Comparison of ENCODE assay signal across 8 cellular contexts in genomic region chr18:46250084-46250811, GRCh38.
A peak's percentile ranks its signal among the peaks of the same experiment; 100 is the strongest.
DNase-seq lines count a peak whose midpoint lies in the region; ATAC-seq and TF ChIP-seq lines count a peak whose summit lies in the region.

No MANE protein-coding gene starts in this region.

- no peaks in the 10 kb centered on the region for H3K9me3 Mint-ChIP-seq in stimulated activated memory B cell treated with anti-CD40 and anti-IgM and Interleukin-4, amounts not matched to agents 10 μg/mL and 1 μg/mL and 100 μg/mL, for 72 hours

- peak overlapping the region; percentile 14 for H3K9ac ChIP-seq in mammary epithelial cell (ENCODE audit: insufficient read depth, low read length)

- TF ChIP-seq CTCF in HL-60 (IDR thresholded peaks at IDR 0.05; ENCODE audit: insufficient read depth, low read length) (no peak), mammary epithelial cell (conservative IDR thresholded peaks at IDR 0.05 in 1 of 2, IDR thresholded peaks at IDR 0.05 in 1 of 2; ENCODE audit: extremely low read depth in 1 of 2, insufficient read depth in 1 of 2, low read depth in 1 of 2, low read length in 2 of 2) (no peak)

- DNase-seq in DMS153 (lab: John Stamatoyannopoulos, UW) (peak; percentile 93), HL-60 (ENCODE audit: low read depth in 1 of 2, low spot score in 1 of 2) (peak; percentile 32 to 69), SKM-1 treated with dmso at 0.1 percent for 144 hours (lab: John Stamatoyannopoulos, UW; ENCODE audit: unreplicated experiment) (peak; percentile 60), mammary epithelial cell (peak; percentile 95), medulla oblongata (ENCODE audit: extremely low spot score) (peak; percentile 71), NCI-H2227 (lab: John Stamatoyannopoulos, UW; ENCODE audit: unreplicated experiment) (no peak)

- H3K27me3 ChIP-seq in HL-60 (ENCODE audit: insufficient read depth, poor library complexity, severe bottlenecking) (no peaks in the 10 kb centered on the region), mammary epithelial cell (ENCODE audit: insufficient read depth, low read length) (no peaks in the 10 kb centered on the region)

- in situ Hi-C loops in mammary epithelial cell (cut with MboI; ENCODE audit: low sequenced_read_pairs in 2 of 2) = no loop called here

- H3K27ac Mint-ChIP-seq in stimulated activated memory B cell treated with anti-CD40 and anti-IgM and Interleukin-4, amounts not matched to agents 10 μg/mL and 1 μg/mL and 100 μg/mL, for 72 hours = peak overlapping the region; percentile 77

- H3K27me3 Mint-ChIP-seq in stimulated activated memory B cell treated with anti-CD40 and anti-IgM and Interleukin-4, amounts not matched to agents 10 μg/mL and 1 μg/mL and 100 μg/mL, for 72 hours = no peaks in the 10 kb centered on the region

- peak overlapping the region; percentile 63 for H3K4me3 Mint-ChIP-seq in stimulated activated memory B cell treated with anti-CD40 and anti-IgM and Interleukin-4, amounts not matched to agents 10 μg/mL and 1 μg/mL and 100 μg/mL, for 72 hours

- intact Hi-C loops in mammary epithelial cell (cut with micrococcal nuclease) = no loop called here

- peak; percentile 95 for ATAC-seq in GM21367 (IDR thresholded peaks at IDR 0.05; ENCODE audit: unreplicated experiment)
- peak; percentile 99 for ATAC-seq in stimulated activated memory B cell treated with anti-CD40 and anti-IgM and Interleukin-4, amounts not matched to agents 10 μg/mL and 1 μg/mL and 100 μg/mL, for 72 hours

- H3K4me3 ChIP-seq in HL-60 (replicated peaks; ENCODE audit: insufficient read depth, low read length) (no peak overlapping the region), mammary epithelial cell (replicated peaks in 1 of 3; ENCODE audit: insufficient read depth in 1 of 3, low read depth in 2 of 3, low read length in 3 of 3) (no peak overlapping the region)

- BruUV-seq in mammary epithelial cell (replicated peaks; lab: Mats Ljungman, UMichigan) = no TSS peak

- H3K9me3 ChIP-seq in mammary epithelial cell (replicated peaks; ENCODE audit: insufficient read depth, low read length) = no peaks in the 10 kb centered on the region

- peaks cover 36% of the 10 kb centered on the region for H3K4me1 Mint-ChIP-seq in stimulated activated memory B cell treated with anti-CD40 and anti-IgM and Interleukin-4, amounts not matched to agents 10 μg/mL and 1 μg/mL and 100 μg/mL, for 72 hours

- dilution Hi-C loops in mammary epithelial cell (cut with HindIII; ENCODE audit: low sequenced_read_pairs) = no loop called here

- no peak overlapping the region; the same call in 1 of the 2 replicates for H3K27ac ChIP-seq in HL-60 (replicated peaks)
- peak overlapping the region; percentile 57 for H3K27ac ChIP-seq in mammary epithelial cell (ENCODE audit: insufficient read depth, low read depth, low read length)

- no peaks in the 10 kb centered on the region for H3K36me3 ChIP-seq in mammary epithelial cell (ENCODE audit: insufficient read depth, low read length)

- WGBS in mammary epithelial cell (ENCODE audit: low coverage, missing lambda C conversion rate) = 27% methylated on average over 4 of the region's 4 CpGs

- CTCF ChIA-PET in mammary epithelial cell (lab: Charles Lee; ENCODE audit: low non-redundant PET) = interaction anchor here (0.6 kb wide), 1 partner anchor 27 kb away, joined by 3 read pairs; no protein-coding TSS in a partner anchor

- H4K20me1 ChIP-seq in mammary epithelial cell (ENCODE audit: insufficient read depth, low read length) = no peaks in the 10 kb centered on the region

- peaks cover 37% of the 10 kb centered on the region for H3K4me1 ChIP-seq in mammary epithelial cell (ENCODE audit: insufficient read depth, low read length)

- H3K36me3 Mint-ChIP-seq in stimulated activated memory B cell treated with anti-CD40 and anti-IgM and Interleukin-4, amounts not matched to agents 10 μg/mL and 1 μg/mL and 100 μg/mL, for 72 hours = peaks cover 20% of the 10 kb centered on the region

- no peak overlapping the region for H2AFZ ChIP-seq in mammary epithelial cell (ENCODE audit: low read depth, low read length)

- H3K79me2 ChIP-seq in mammary epithelial cell (ENCODE audit: insufficient read depth, low read length) = peaks cover 72% of the 10 kb centered on the region

- peak overlapping the region; percentile 74 for H3K4me2 ChIP-seq in mammary epithelial cell (ENCODE audit: insufficient read depth, low read depth, low read length)
